In the genomic region with DNA sequence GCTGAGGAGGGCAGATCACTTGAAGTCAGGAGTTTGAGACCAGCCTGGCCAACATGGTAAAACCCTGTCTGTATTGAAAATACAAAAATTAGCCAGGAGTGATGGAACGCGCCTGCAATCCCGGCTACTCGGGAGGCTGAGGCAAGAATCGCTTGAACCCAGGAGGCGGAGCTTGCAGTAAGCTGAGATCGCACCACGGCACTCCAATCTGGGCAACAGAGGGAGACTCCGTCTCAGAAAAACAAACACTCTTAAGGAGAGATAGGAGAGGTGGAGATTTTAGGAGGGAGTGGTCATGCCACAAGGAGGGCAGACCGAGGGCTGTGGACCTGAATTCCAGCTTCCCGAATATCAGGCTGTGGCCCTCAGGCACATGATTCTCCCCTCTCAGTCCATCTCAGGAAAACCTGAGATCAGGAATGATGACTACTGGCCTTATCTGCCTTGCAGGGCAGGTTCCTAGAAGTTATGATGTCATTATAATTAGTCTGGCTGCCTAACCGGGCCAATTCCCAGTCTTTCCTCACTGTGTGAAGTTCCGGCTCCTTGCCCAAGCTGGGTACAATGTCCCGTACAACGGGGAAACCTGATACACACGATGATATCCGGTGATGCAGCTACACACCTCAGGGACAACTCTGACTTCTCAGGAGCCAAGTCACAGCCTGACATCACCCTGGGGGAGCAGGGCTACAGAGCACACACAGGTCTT, we compare ENCODE assay signal across 2 cellular contexts.
TF ChIP-seq lines count a peak whose summit lies in the region.

No MANE protein-coding gene starts in this region.

TF ChIP-seq in HEK293, 187 proteins besides CTCF, POLR2A, EP300 and RAD21 (continues in another document):
- TF ChIP-seq ZBTB21 (tag by site-specific recombination; IDR thresholded peaks at IDR 0.05) = peak; percentile 97
- TF ChIP-seq HOXC10 (CRISPR knock-in tag; IDR thresholded peaks at IDR 0.05) = no peak
- TF ChIP-seq, protein P1, sequence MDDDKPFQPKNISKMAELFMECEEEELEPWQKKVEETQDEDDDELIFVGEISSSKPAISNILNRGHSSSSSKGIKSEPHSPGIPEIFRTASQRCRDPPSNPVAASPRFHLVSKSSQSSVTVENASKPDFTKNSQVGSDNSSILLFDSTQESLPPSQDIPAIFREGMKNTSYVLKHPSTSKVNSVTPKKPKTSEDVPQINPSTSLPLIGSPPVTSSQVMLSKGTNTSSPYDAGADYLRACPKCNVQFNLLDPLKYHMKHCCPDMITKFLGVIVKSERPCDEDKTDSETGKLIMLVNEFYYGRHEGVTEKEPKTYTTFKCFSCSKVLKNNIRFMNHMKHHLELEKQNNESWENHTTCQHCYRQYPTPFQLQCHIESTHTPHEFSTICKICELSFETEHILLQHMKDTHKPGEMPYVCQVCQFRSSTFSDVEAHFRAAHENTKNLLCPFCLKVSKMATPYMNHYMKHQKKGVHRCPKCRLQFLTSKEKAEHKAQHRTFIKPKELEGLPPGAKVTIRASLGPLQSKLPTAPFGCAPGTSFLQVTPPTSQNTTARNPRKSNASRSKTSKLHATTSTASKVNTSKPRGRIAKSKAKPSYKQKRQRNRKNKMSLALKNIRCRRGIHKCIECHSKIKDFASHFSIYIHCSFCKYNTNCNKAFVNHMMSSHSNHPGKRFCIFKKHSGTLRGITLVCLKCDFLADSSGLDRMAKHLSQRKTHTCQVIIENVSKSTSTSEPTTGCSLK (tag by site-specific recombination; IDR thresholded peaks at IDR 0.05) = no peak
- TF ChIP-seq, protein P2, sequence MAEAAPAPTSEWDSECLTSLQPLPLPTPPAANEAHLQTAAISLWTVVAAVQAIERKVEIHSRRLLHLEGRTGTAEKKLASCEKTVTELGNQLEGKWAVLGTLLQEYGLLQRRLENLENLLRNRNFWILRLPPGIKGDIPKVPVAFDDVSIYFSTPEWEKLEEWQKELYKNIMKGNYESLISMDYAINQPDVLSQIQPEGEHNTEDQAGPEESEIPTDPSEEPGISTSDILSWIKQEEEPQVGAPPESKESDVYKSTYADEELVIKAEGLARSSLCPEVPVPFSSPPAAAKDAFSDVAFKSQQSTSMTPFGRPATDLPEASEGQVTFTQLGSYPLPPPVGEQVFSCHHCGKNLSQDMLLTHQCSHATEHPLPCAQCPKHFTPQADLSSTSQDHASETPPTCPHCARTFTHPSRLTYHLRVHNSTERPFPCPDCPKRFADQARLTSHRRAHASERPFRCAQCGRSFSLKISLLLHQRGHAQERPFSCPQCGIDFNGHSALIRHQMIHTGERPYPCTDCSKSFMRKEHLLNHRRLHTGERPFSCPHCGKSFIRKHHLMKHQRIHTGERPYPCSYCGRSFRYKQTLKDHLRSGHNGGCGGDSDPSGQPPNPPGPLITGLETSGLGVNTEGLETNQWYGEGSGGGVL (tag by site-specific recombination; IDR thresholded peaks at IDR 0.05) = peak; percentile 35
- no peak for TF ChIP-seq MEIS1 (CRISPR knock-in tag; IDR thresholded peaks at IDR 0.05; ENCODE audit: borderline replicate concordance)
- no peak for TF ChIP-seq ZNF707 (tag by site-specific recombination; IDR thresholded peaks at IDR 0.05)
- TF ChIP-seq ZNF175 (tag by site-specific recombination; IDR thresholded peaks at IDR 0.05) = no peak
- TF ChIP-seq ZNF488 (tag by site-specific recombination; IDR thresholded peaks at IDR 0.05) = no peak
- TF ChIP-seq SETDB1 (IDR thresholded peaks at IDR 0.05; ENCODE audit: insufficient read length, low read length) = no peak
- TF ChIP-seq FEZF1 (tag by site-specific recombination; IDR thresholded peaks at IDR 0.05) = no peak
- TF ChIP-seq ZNF23 (tag by site-specific recombination; IDR thresholded peaks at IDR 0.05; ENCODE audit: borderline replicate concordance) = no peak
- TF ChIP-seq ZNF843 (tag by site-specific recombination; IDR thresholded peaks at IDR 0.05) = no peak
- TF ChIP-seq, protein P3, sequence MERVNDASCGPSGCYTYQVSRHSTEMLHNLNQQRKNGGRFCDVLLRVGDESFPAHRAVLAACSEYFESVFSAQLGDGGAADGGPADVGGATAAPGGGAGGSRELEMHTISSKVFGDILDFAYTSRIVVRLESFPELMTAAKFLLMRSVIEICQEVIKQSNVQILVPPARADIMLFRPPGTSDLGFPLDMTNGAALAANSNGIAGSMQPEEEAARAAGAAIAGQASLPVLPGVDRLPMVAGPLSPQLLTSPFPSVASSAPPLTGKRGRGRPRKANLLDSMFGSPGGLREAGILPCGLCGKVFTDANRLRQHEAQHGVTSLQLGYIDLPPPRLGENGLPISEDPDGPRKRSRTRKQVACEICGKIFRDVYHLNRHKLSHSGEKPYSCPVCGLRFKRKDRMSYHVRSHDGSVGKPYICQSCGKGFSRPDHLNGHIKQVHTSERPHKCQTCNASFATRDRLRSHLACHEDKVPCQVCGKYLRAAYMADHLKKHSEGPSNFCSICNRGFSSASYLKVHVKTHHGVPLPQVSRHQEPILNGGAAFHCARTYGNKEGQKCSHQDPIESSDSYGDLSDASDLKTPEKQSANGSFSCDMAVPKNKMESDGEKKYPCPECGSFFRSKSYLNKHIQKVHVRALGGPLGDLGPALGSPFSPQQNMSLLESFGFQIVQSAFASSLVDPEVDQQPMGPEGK (tag by site-specific recombination; IDR thresholded peaks at IDR 0.05) = peak; percentile 80
- TF ChIP-seq, protein P4, sequence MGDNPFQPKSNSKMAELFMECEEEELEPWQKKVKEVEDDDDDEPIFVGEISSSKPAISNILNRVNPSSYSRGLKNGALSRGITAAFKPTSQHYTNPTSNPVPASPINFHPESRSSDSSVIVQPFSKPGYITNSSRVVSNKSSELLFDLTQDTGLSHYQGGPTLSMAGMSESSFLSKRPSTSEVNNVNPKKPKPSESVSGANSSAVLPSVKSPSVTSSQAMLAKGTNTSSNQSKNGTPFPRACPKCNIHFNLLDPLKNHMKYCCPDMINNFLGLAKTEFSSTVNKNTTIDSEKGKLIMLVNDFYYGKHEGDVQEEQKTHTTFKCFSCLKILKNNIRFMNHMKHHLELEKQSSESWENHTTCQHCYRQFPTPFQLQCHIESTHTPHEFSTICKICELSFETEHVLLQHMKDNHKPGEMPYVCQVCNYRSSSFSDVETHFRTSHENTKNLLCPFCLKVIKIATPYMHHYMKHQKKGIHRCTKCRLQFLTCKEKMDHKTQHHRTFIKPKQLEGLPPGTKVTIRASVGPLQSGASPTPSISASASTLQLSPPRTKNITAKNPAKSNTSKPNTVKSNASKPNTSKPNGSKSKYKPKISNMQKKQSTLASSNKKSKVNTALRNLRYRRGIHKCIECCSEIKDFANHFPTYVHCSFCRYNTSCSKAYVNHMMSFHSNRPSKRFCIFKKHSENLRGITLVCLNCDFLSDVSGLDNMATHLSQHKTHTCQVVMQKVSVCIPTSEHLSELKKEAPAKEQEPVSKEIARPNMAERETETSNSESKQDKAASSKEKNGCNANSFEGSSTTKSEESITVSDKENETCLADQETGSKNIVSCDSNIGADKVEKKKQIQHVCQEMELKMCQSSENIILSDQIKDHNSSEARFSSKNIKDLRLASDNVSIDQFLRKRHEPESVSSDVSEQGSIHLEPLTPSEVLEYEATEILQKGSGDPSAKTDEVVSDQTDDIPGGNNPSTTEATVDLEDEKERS (tag by site-specific recombination; IDR thresholded peaks at IDR 0.05) = no peak
- no peak for TF ChIP-seq ZNF596 (tag by site-specific recombination; IDR thresholded peaks at IDR 0.05)
- no peak for TF ChIP-seq ZNF560 (tag by site-specific recombination; IDR thresholded peaks at IDR 0.05; ENCODE audit: borderline replicate concordance)
- no peak for TF ChIP-seq PRDM1 (tag by site-specific recombination; IDR thresholded peaks at IDR 0.05)

TF ChIP-seq in GM12878, 131 proteins besides CTCF, POLR2A, EP300 and RAD21:
- no peak for TF ChIP-seq GABPA (IDR thresholded peaks at IDR 0.05; ENCODE audit: low read depth)
- no peak for TF ChIP-seq SUPT20H (IDR thresholded peaks at IDR 0.05; ENCODE audit: borderline replicate concordance, control insufficient read depth, low read depth, low read length)
- no peak for TF ChIP-seq RBBP5 (conservative IDR thresholded peaks at IDR 0.05)
- TF ChIP-seq, protein P5, sequence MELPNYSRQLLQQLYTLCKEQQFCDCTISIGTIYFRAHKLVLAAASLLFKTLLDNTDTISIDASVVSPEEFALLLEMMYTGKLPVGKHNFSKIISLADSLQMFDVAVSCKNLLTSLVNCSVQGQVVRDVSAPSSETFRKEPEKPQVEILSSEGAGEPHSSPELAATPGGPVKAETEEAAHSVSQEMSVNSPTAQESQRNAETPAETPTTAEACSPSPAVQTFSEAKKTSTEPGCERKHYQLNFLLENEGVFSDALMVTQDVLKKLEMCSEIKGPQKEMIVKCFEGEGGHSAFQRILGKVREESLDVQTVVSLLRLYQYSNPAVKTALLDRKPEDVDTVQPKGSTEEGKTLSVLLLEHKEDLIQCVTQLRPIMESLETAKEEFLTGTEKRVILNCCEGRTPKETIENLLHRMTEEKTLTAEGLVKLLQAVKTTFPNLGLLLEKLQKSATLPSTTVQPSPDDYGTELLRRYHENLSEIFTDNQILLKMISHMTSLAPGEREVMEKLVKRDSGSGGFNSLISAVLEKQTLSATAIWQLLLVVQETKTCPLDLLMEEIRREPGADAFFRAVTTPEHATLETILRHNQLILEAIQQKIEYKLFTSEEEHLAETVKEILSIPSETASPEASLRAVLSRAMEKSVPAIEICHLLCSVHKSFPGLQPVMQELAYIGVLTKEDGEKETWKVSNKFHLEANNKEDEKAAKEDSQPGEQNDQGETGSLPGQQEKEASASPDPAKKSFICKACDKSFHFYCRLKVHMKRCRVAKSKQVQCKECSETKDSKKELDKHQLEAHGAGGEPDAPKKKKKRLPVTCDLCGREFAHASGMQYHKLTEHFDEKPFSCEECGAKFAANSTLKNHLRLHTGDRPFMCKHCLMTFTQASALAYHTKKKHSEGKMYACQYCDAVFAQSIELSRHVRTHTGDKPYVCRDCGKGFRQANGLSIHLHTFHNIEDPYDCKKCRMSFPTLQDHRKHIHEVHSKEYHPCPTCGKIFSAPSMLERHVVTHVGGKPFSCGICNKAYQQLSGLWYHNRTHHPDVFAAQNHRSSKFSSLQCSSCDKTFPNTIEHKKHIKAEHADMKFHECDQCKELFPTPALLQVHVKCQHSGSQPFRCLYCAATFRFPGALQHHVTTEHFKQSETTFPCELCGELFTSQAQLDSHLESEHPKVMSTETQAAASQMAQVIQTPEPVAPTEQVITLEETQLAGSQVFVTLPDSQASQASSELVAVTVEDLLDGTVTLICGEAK (IDR thresholded peaks at IDR 0.05; ENCODE audit: borderline replicate concordance) = no peak
- no peak for TF ChIP-seq POLR2AphosphoS5 (IDR thresholded peaks at IDR 0.05; ENCODE audit: low read length)
- TF ChIP-seq BHLHE40 (IDR thresholded peaks at IDR 0.05; ENCODE audit: borderline replicate concordance in 1 of 2, low read depth in 2 of 2, low read length in 1 of 2) = no peak
- TF ChIP-seq ATF3 (IDR thresholded peaks at IDR 0.05; ENCODE audit: borderline replicate concordance, extremely low read depth, low read depth, low read length) = no peak
- no peak for TF ChIP-seq NFYA (IDR thresholded peaks at IDR 0.05; ENCODE audit: borderline replicate concordance, low read depth, low read length)
- TF ChIP-seq NBN (IDR thresholded peaks at IDR 0.05) = no peak
- TF ChIP-seq SP1 (IDR thresholded peaks at IDR 0.05; ENCODE audit: low read depth, low read length) = no peak
- TF ChIP-seq NRF1 (conservative IDR thresholded peaks at IDR 0.05; ENCODE audit: low read depth, low read length) = no peak
- TF ChIP-seq JUND (IDR thresholded peaks at IDR 0.05; ENCODE audit: low read depth, low read length) = no peak
- no peak for TF ChIP-seq ZNF384 (IDR thresholded peaks at IDR 0.05; ENCODE audit: borderline replicate concordance, low read depth, low read length)
- TF ChIP-seq SMAD5 (IDR thresholded peaks at IDR 0.05; ENCODE audit: low read depth) = no peak
